Comparison of ENCODE assay signal across 1 cellular context in the genomic region with DNA sequence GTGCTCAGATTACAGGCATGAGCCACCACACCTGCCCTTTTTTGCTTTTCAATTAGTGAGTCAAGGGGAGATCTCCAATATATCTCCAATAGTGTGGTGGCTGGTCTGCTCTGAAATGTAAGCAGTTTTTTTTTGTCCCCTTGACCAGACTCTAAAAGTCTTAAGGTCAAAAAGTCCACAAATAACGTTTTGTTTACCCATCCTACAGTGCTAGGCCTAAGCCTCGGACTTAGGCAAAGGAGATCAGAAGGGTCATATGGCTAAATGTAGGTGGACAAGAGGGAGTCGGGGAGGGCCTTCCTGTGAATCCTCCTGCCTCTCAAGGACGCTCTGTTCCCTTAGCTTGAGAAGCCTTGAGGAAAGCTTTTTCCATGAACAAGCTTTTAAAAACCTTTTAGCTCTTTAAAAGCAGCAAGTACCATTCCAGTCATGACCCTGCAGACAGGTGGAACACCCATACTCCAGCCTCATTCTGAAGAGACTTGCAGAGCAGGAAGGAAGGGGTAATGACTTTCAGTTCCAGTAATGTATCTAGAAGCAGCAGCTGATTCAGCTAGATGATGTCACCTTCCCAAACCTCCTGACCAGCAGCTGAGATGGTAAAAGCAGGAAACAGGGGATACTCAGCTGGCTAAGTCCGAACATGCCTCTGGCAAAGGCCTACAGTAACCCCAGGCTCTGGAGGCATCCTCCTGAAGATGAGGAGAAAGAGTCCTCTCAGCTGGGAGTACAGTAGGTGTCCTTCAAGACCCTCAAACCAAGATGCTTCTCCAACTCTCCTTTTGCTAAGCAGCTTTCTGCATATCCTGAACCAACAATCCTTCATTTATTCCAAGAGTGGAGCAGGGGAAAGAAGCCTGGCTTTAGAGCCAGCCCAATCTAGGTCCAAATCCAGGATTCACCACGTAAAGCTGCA.
A peak's percentile ranks its signal among the peaks of the same experiment; 100 is the strongest.
TF ChIP-seq lines count a peak whose summit lies in the region.

No MANE protein-coding gene starts in this region.

TF ChIP-seq in HepG2, 621 proteins besides CTCF, POLR2A, EP300 and RAD21 (continued from another document and continues in another):
- TF ChIP-seq ZNF282 (IDR thresholded peaks at IDR 0.05; ENCODE audit: partially characterized antibody) (no peak), ZNF572 (CRISPR knock-in tag; IDR thresholded peaks at IDR 0.05) (no peak), NCOA5 (CRISPR knock-in tag; IDR thresholded peaks at IDR 0.05) (no peak), ZNF629 (CRISPR knock-in tag; conservative IDR thresholded peaks at IDR 0.05) (no peak), SP5 (CRISPR knock-in tag; IDR thresholded peaks at IDR 0.05; ENCODE audit: borderline replicate concordance, low read depth) (no peak), ZNF232 (CRISPR knock-in tag; IDR thresholded peaks at IDR 0.05; ENCODE audit: borderline replicate concordance) (0 out of 2 replicates have a peak, but pooled peaks have one; percentile 50), ZNF792 (CRISPR knock-in tag; IDR thresholded peaks at IDR 0.05) (peak; percentile 10; the same call in 1 of the 2 replicates), HCFC1 (IDR thresholded peaks at IDR 0.05; ENCODE audit: low read depth, low read length) (no peak), SETDB1 (CRISPR knock-in tag; IDR thresholded peaks at IDR 0.05; ENCODE audit: borderline replicate concordance) (no peak), ZZZ3 (CRISPR knock-in tag; IDR thresholded peaks at IDR 0.05; ENCODE audit: borderline replicate concordance) (no peak), ZNF205 (CRISPR knock-in tag; IDR thresholded peaks at IDR 0.05) (peak; percentile 70), YEATS2 (CRISPR knock-in tag; IDR thresholded peaks at IDR 0.05; ENCODE audit: borderline replicate concordance) (peak; percentile 40; the same call in 1 of the 2 replicates), JUNB (CRISPR knock-in tag; IDR thresholded peaks at IDR 0.05; ENCODE audit: borderline replicate concordance) (no peak), ZNF773 (CRISPR knock-in tag; IDR thresholded peaks at IDR 0.05; ENCODE audit: borderline replicate concordance) (no peak), ZNF510 (CRISPR knock-in tag; IDR thresholded peaks at IDR 0.05; ENCODE audit: low read depth) (0 out of 2 replicates have a peak, but pooled peaks have one; percentile 60), ZNF577 (CRISPR knock-in tag; IDR thresholded peaks at IDR 0.05; ENCODE audit: borderline replicate concordance, low read depth) (no peak), ZSCAN9 (CRISPR knock-in tag; IDR thresholded peaks at IDR 0.05; ENCODE audit: borderline replicate concordance) (peak; percentile 81), SIX4 (CRISPR knock-in tag; IDR thresholded peaks at IDR 0.05) (no peak), ZNF260 (CRISPR knock-in tag; IDR thresholded peaks at IDR 0.05; ENCODE audit: borderline replicate concordance, low read depth) (no peak), SP4 (CRISPR knock-in tag; IDR thresholded peaks at IDR 0.05) (no peak), NONO (IDR thresholded peaks at IDR 0.05) (no peak), NONO (CRISPR knock-in tag; conservative IDR thresholded peaks at IDR 0.05) (0 out of 2 replicates have a peak, but pooled peaks have one; percentile 37), ZNF446 (CRISPR knock-in tag; IDR thresholded peaks at IDR 0.05) (peak; percentile 3; the same call in 1 of the 2 replicates), BCL6 (CRISPR knock-in tag; IDR thresholded peaks at IDR 0.05) (peak; percentile 68), ZNF879 (CRISPR knock-in tag; IDR thresholded peaks at IDR 0.05) (no peak), ZNF230 (CRISPR knock-in tag; IDR thresholded peaks at IDR 0.05) (no peak), KAT2B (IDR thresholded peaks at IDR 0.05; ENCODE audit: borderline replicate concordance, low read depth, low read length) (no peak), DR1 (CRISPR knock-in tag; IDR thresholded peaks at IDR 0.05) (no peak), CEBPG (CRISPR knock-in tag; IDR thresholded peaks at IDR 0.05) (no peak), RBFOX2 (IDR thresholded peaks at IDR 0.05; ENCODE audit: low read depth, low read length) (no peak), ZFP62 (CRISPR knock-in tag; IDR thresholded peaks at IDR 0.05) (no peak), SMARCE1 (IDR thresholded peaks at IDR 0.05; ENCODE audit: borderline replicate concordance) (no peak), DMAP1 (CRISPR knock-in tag; IDR thresholded peaks at IDR 0.05) (no peak), GPN1 (CRISPR knock-in tag; IDR thresholded peaks at IDR 0.05; ENCODE audit: borderline replicate concordance) (no peak)
- TF ChIP-seq, protein P1, sequence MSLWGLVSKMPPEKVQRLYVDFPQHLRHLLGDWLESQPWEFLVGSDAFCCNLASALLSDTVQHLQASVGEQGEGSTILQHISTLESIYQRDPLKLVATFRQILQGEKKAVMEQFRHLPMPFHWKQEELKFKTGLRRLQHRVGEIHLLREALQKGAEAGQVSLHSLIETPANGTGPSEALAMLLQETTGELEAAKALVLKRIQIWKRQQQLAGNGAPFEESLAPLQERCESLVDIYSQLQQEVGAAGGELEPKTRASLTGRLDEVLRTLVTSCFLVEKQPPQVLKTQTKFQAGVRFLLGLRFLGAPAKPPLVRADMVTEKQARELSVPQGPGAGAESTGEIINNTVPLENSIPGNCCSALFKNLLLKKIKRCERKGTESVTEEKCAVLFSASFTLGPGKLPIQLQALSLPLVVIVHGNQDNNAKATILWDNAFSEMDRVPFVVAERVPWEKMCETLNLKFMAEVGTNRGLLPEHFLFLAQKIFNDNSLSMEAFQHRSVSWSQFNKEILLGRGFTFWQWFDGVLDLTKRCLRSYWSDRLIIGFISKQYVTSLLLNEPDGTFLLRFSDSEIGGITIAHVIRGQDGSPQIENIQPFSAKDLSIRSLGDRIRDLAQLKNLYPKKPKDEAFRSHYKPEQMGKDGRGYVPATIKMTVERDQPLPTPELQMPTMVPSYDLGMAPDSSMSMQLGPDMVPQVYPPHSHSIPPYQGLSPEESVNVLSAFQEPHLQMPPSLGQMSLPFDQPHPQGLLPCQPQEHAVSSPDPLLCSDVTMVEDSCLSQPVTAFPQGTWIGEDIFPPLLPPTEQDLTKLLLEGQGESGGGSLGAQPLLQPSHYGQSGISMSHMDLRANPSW (CRISPR knock-in tag; IDR thresholded peaks at IDR 0.05; ENCODE audit: borderline replicate concordance) = no peak
- TF ChIP-seq, protein P2, sequence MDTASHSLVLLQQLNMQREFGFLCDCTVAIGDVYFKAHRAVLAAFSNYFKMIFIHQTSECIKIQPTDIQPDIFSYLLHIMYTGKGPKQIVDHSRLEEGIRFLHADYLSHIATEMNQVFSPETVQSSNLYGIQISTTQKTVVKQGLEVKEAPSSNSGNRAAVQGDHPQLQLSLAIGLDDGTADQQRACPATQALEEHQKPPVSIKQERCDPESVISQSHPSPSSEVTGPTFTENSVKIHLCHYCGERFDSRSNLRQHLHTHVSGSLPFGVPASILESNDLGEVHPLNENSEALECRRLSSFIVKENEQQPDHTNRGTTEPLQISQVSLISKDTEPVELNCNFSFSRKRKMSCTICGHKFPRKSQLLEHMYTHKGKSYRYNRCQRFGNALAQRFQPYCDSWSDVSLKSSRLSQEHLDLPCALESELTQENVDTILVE (CRISPR knock-in tag; IDR thresholded peaks at IDR 0.05) = no peak; the same call in 1 of the 2 replicates
- TF ChIP-seq, protein P3, sequence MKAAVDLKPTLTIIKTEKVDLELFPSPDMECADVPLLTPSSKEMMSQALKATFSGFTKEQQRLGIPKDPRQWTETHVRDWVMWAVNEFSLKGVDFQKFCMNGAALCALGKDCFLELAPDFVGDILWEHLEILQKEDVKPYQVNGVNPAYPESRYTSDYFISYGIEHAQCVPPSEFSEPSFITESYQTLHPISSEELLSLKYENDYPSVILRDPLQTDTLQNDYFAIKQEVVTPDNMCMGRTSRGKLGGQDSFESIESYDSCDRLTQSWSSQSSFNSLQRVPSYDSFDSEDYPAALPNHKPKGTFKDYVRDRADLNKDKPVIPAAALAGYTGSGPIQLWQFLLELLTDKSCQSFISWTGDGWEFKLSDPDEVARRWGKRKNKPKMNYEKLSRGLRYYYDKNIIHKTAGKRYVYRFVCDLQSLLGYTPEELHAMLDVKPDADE (CRISPR knock-in tag; IDR thresholded peaks at IDR 0.05) = no peak
- TF ChIP-seq, protein P4, sequence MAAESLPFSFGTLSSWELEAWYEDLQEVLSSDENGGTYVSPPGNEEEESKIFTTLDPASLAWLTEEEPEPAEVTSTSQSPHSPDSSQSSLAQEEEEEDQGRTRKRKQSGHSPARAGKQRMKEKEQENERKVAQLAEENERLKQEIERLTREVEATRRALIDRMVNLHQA (CRISPR knock-in tag; IDR thresholded peaks at IDR 0.05) = no peak
- TF ChIP-seq, protein P5, sequence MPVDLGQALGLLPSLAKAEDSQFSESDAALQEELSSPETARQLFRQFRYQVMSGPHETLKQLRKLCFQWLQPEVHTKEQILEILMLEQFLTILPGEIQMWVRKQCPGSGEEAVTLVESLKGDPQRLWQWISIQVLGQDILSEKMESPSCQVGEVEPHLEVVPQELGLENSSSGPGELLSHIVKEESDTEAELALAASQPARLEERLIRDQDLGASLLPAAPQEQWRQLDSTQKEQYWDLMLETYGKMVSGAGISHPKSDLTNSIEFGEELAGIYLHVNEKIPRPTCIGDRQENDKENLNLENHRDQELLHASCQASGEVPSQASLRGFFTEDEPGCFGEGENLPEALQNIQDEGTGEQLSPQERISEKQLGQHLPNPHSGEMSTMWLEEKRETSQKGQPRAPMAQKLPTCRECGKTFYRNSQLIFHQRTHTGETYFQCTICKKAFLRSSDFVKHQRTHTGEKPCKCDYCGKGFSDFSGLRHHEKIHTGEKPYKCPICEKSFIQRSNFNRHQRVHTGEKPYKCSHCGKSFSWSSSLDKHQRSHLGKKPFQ (CRISPR knock-in tag; IDR thresholded peaks at IDR 0.05; ENCODE audit: insufficient replicate concordance) = no peak
- TF ChIP-seq, protein P6, sequence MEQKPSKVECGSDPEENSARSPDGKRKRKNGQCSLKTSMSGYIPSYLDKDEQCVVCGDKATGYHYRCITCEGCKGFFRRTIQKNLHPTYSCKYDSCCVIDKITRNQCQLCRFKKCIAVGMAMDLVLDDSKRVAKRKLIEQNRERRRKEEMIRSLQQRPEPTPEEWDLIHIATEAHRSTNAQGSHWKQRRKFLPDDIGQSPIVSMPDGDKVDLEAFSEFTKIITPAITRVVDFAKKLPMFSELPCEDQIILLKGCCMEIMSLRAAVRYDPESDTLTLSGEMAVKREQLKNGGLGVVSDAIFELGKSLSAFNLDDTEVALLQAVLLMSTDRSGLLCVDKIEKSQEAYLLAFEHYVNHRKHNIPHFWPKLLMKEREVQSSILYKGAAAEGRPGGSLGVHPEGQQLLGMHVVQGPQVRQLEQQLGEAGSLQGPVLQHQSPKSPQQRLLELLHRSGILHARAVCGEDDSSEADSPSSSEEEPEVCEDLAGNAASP (CRISPR knock-in tag; IDR thresholded peaks at IDR 0.05; ENCODE audit: borderline replicate concordance) = peak; percentile 31; the same call in 1 of the 2 replicates
- TF ChIP-seq, protein P7, sequence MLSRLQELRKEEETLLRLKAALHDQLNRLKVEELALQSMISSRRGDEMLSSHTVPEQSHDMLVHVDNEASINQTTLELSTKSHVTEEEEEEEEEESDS (CRISPR knock-in tag; IDR thresholded peaks at IDR 0.05; ENCODE audit: borderline replicate concordance) = 0 out of 2 replicates have a peak, but pooled peaks have one; percentile 20
- TF ChIP-seq, protein P8, sequence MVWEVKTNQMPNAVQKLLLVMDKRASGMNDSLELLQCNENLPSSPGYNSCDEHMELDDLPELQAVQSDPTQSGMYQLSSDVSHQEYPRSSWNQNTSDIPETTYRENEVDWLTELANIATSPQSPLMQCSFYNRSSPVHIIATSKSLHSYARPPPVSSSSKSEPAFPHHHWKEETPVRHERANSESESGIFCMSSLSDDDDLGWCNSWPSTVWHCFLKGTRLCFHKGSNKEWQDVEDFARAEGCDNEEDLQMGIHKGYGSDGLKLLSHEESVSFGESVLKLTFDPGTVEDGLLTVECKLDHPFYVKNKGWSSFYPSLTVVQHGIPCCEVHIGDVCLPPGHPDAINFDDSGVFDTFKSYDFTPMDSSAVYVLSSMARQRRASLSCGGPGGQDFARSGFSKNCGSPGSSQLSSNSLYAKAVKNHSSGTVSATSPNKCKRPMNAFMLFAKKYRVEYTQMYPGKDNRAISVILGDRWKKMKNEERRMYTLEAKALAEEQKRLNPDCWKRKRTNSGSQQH (CRISPR knock-in tag; IDR thresholded peaks at IDR 0.05; ENCODE audit: low read depth) = no peak
- TF ChIP-seq, protein P9, sequence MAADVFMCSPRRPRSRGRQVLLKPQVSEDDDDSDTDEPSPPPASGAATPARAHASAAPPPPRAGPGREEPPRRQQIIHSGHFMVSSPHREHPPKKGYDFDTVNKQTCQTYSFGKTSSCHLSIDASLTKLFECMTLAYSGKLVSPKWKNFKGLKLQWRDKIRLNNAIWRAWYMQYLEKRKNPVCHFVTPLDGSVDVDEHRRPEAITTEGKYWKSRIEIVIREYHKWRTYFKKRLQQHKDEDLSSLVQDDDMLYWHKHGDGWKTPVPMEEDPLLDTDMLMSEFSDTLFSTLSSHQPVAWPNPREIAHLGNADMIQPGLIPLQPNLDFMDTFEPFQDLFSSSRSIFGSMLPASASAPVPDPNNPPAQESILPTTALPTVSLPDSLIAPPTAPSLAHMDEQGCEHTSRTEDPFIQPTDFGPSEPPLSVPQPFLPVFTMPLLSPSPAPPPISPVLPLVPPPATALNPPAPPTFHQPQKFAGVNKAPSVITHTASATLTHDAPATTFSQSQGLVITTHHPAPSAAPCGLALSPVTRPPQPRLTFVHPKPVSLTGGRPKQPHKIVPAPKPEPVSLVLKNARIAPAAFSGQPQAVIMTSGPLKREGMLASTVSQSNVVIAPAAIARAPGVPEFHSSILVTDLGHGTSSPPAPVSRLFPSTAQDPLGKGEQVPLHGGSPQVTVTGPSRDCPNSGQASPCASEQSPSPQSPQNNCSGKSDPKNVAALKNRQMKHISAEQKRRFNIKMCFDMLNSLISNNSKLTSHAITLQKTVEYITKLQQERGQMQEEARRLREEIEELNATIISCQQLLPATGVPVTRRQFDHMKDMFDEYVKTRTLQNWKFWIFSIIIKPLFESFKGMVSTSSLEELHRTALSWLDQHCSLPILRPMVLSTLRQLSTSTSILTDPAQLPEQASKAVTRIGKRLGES (CRISPR knock-in tag; IDR thresholded peaks at IDR 0.05; ENCODE audit: borderline replicate concordance) = no peak
- TF ChIP-seq, protein P10, sequence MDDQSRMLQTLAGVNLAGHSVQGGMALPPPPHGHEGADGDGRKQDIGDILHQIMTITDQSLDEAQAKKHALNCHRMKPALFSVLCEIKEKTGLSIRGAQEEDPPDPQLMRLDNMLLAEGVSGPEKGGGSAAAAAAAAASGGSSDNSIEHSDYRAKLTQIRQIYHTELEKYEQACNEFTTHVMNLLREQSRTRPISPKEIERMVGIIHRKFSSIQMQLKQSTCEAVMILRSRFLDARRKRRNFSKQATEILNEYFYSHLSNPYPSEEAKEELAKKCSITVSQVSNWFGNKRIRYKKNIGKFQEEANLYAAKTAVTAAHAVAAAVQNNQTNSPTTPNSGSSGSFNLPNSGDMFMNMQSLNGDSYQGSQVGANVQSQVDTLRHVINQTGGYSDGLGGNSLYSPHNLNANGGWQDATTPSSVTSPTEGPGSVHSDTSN (CRISPR knock-in tag; IDR thresholded peaks at IDR 0.05; ENCODE audit: borderline replicate concordance) = no peak
- TF ChIP-seq, protein P11, sequence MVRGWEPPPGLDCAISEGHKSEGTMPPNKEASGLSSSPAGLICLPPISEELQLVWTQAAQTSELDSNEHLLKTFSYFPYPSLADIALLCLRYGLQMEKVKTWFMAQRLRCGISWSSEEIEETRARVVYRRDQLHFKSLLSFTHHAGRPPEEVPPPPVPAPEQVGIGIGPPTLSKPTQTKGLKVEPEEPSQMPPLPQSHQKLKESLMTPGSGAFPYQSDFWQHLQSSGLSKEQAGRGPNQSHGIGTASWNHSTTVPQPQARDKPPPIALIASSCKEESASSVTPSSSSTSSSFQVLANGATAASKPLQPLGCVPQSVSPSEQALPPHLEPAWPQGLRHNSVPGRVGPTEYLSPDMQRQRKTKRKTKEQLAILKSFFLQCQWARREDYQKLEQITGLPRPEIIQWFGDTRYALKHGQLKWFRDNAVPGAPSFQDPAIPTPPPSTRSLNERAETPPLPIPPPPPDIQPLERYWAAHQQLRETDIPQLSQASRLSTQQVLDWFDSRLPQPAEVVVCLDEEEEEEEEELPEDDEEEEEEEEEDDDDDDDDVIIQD (CRISPR knock-in tag; IDR thresholded peaks at IDR 0.05; ENCODE audit: low read depth) = no peak; the same call in 1 of the 2 replicates
